Comparison of ENCODE assay signal across 23 cellular contexts in genomic region chr5:103000089-103000488, GRCh38.
DNase-seq lines count a peak whose midpoint lies in the region; ATAC-seq and TF ChIP-seq lines count a peak whose summit lies in the region.
"Had no signal": no experiment of that assay in that cellular context is flagged by ENCODE, and none has a peak within 500 bp of the region (broad histone marks: within the 10 kb centered on the region; RNA-seq: fewer than 3 reads in every experiment).

No MANE protein-coding gene starts in this region.

- H3K4me3 ChIP-seq in spleen = no peak overlapping the region
- H3K4me3 ChIP-seq: BLaER1, GM12878 had no signal

- H3K4me1 ChIP-seq in spleen = no peaks in the 10 kb centered on the region
- H3K4me1 ChIP-seq: BE2C, BLaER1 had no signal

- no peak overlapping the region for H3K4me3 Mint-ChIP-seq in activated naive CD4-positive, alpha-beta T cell treated with anti-CD3 and anti-CD28 coated beads, Interleukin-2, amount 50 U/mL, for 24 hours
- H3K4me3 Mint-ChIP-seq: CD14-positive monocyte; CD4-positive, alpha-beta memory T cell; CD4-positive, CD25-positive, alpha-beta regulatory T cell; CD8-positive, alpha-beta memory T cell had no signal

- H3K4me1 Mint-ChIP-seq in activated naive CD4-positive, alpha-beta T cell treated with anti-CD3 and anti-CD28 coated beads, Interleukin-2, amount 50 U/mL, for 24 hours = peaks cover 7% of the 10 kb centered on the region
- H3K4me1 Mint-ChIP-seq: CD14-positive monocyte; CD8-positive, alpha-beta memory T cell had no signal

- DNase-seq in activated naive CD4-positive, alpha-beta T cell treated with Interleukin-2 at 50 U/mL for 16 hours = no peak
- DNase-seq in left lobe of liver (ENCODE audit: low spot score) (no peak), spleen (no peak)
- DNase-seq: 8988T; ACHN; BE2C; C1 segment of cervical spinal cord; CD4-positive, alpha-beta memory T cell; CD4-positive, CD25-positive, alpha-beta regulatory T cell; CD8-positive, alpha-beta memory T cell; COR-L47; DMS 273 treated with DMSO at 0.1 percent for 48 hours; DMS153; DMS53; DMS79; DND-41; EL; GDM1 had no signal

- no peak overlapping the region for H3K27ac ChIP-seq in spleen
- H3K27ac ChIP-seq: BLaER1 had no signal

- H3K27ac Mint-ChIP-seq in activated naive CD4-positive, alpha-beta T cell treated with anti-CD3 and anti-CD28 coated beads, Interleukin-2, amount 50 U/mL, for 24 hours = peak overlapping the region; percentile 53
- H3K27ac Mint-ChIP-seq: CD4-positive, CD25-positive, alpha-beta regulatory T cell; CD8-positive, alpha-beta memory T cell had no signal

- H3K9me3 Mint-ChIP-seq in activated naive CD4-positive, alpha-beta T cell treated with anti-CD3 and anti-CD28 coated beads, Interleukin-2, amount 50 U/mL, for 24 hours = no peaks in the 10 kb centered on the region

- peaks cover 5% of the 10 kb centered on the region for H3K36me3 Mint-ChIP-seq in activated naive CD4-positive, alpha-beta T cell treated with anti-CD3 and anti-CD28 coated beads, Interleukin-2, amount 50 U/mL, for 24 hours
- H3K36me3 Mint-ChIP-seq: CD14-positive monocyte had no signal

- no peaks in the 10 kb centered on the region for H3K27me3 Mint-ChIP-seq in activated naive CD4-positive, alpha-beta T cell treated with anti-CD3 and anti-CD28 coated beads, Interleukin-2, amount 50 U/mL, for 24 hours
- H3K27me3 Mint-ChIP-seq: CD4-positive, alpha-beta memory T cell; CD4-positive, CD25-positive, alpha-beta regulatory T cell had no signal

- H3K27me3 ChIP-seq in spleen (replicated peaks in 1 of 7) = no peaks in the 10 kb centered on the region
- H3K27me3 ChIP-seq: BE2C, BLaER1 had no signal

- TF ChIP-seq POLR2A in spleen (IDR thresholded peaks at IDR 0.05) = no peak

- intact Hi-C loops in spleen (cut with DNase I; ENCODE audit: low total_unique reads) = no loop called here

- peaks cover 0 to 7% (median 0%) of the 10 kb centered on the region in 8 donors for H3K9me3 ChIP-seq in spleen
- H3K9me3 ChIP-seq: BE2C had no signal

- H3K36me3 ChIP-seq in spleen = peaks cover 0 to 17% (median 0%) of the 10 kb centered on the region in 6 donors
- H3K36me3 ChIP-seq: BE2C had no signal

- TF ChIP-seq CTCF in spleen (IDR thresholded peaks at IDR 0.05 in 8 of 11, conservative IDR thresholded peaks at IDR 0.05 in 3 of 11) = no peak

- ATAC-seq in left lobe of liver (peak; percentile 53), GM19397 (IDR thresholded peaks at IDR 0.05; ENCODE audit: unreplicated experiment) (no peak)
- ATAC-seq: GM12878 had no signal
